Comparison of ENCODE assay signal across 8 cellular contexts in genomic region chr7:155738652-155739537, GRCh38.
DNase-seq lines count a peak whose midpoint lies in the region; ATAC-seq, FAIRE-seq and TF ChIP-seq lines count a peak whose summit lies in the region.

No MANE protein-coding gene starts in this region.

- H3K27ac ChIP-seq in astrocyte (ENCODE audit: low read depth, low read length) = no peak overlapping the region

- TF ChIP-seq CTCF in BE2C (IDR thresholded peaks at IDR 0.05; ENCODE audit: low read depth, low read length) (peak; percentile 77), astrocyte (IDR thresholded peaks at IDR 0.05; ENCODE audit: insufficient read depth, low read depth, low read length) (peak; percentile 66)

- no peak for FAIRE-seq in astrocyte (lab: Jason Lieb, UNC)

- H3K79me2 ChIP-seq in astrocyte (ENCODE audit: insufficient read depth, low read length) = peaks cover 8% of the 10 kb centered on the region

- no peak overlapping the region for H2AFZ ChIP-seq in astrocyte (ENCODE audit: low read depth, low read length)

- H3K9me3 Mint-ChIP-seq in astrocyte (ENCODE audit: unreplicated experiment) = no peaks in the 10 kb centered on the region

- no peaks in the 10 kb centered on the region for H3K27me3 Mint-ChIP-seq in astrocyte (ENCODE audit: low read depth, unreplicated experiment)

- H3K36me3 ChIP-seq in BE2C (peaks cover 55% of the 10 kb centered on the region), astrocyte (ENCODE audit: insufficient read depth, low read length) (peaks cover 24% of the 10 kb centered on the region)

- no peak overlapping the region for H3K27ac Mint-ChIP-seq in astrocyte (ENCODE audit: unreplicated experiment)

- no peak overlapping the region for H3K9ac ChIP-seq in astrocyte (ENCODE audit: low read length)

- H3K9me3 ChIP-seq in BE2C = no peaks in the 10 kb centered on the region
- no peaks in the 10 kb centered on the region for H3K9me3 ChIP-seq in astrocyte (ENCODE audit: insufficient read depth, low read depth, low read length)

- ATAC-seq in GM19372 (IDR thresholded peaks at IDR 0.05; ENCODE audit: low read depth, unreplicated experiment) (peak; percentile 69), GM19328 (IDR thresholded peaks at IDR 0.05; ENCODE audit: unreplicated experiment) (no peak)

- H3K4me3 Mint-ChIP-seq in astrocyte (ENCODE audit: unreplicated experiment) = no peak overlapping the region

- peaks cover 9% of the 10 kb centered on the region for H3K4me1 Mint-ChIP-seq in astrocyte (ENCODE audit: low read depth, unreplicated experiment)

- DNase-seq in BE2C = peak; percentile 81
- peak; percentile 75 for DNase-seq in LHCN-M2 (ENCODE audit: low read depth)
- peak in 4 of 5 experiments; percentile 21 to 87 (median 44) for DNase-seq in T-helper 2 cell
- DNase-seq in astrocyte (ENCODE audit: low read depth) = peak; percentile 57
- DNase-seq in hepatic stellate cell (ENCODE audit: low spot score) = peak; percentile 49
- DNase-seq in smooth muscle cell of the brain vasculature (ENCODE audit: low read depth, low spot score) = peak; percentile 69

- H3K27me3 ChIP-seq in BE2C = no peaks in the 10 kb centered on the region
- H3K27me3 ChIP-seq in astrocyte (ENCODE audit: insufficient read depth, low read length) = no peaks in the 10 kb centered on the region

- H3K4me1 ChIP-seq in BE2C (no peaks in the 10 kb centered on the region), astrocyte (ENCODE audit: insufficient read depth, low read length) (no peaks in the 10 kb centered on the region)

- no peak overlapping the region for H3K4me2 ChIP-seq in astrocyte (ENCODE audit: low read length)

- peaks cover 50% of the 10 kb centered on the region for H4K20me1 ChIP-seq in astrocyte (ENCODE audit: insufficient read depth, low read length)

- H3K36me3 Mint-ChIP-seq in astrocyte (ENCODE audit: low read depth, unreplicated experiment) = peaks cover 5% of the 10 kb centered on the region

- H3K4me3 ChIP-seq in BE2C (ENCODE audit: low read depth, low read length) (no peak overlapping the region), astrocyte (ENCODE audit: insufficient read depth, low read depth, low read length) (no peak overlapping the region)
